ENCODE assay signal across 21 cellular contexts in the genomic region with DNA sequence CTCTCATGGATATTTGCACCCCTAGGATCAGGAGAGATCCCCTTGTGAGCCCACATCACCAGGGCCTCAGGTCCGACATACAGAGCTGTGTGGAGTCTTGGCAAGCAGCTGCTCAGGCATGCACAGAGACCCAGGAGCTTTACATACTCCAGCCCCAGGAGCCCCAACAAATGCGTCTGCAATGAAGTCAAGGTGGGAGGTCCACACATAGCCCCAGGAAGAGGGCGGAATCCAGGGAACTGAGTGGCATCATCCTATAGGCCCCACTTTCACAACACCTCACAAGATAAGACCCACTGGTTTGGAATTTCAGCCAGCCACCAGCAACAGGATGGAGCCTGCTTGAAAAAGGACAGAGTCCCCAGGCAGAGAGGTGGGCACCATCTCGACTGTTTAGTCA.
A peak's percentile ranks its signal among the peaks of the same experiment; 100 is the strongest.
DNase-seq lines count a peak whose midpoint lies in the region; ATAC-seq, FAIRE-seq and TF ChIP-seq lines count a peak whose summit lies in the region.
"Had no signal": no experiment of that assay in that cellular context is flagged by ENCODE, and none has a peak within 500 bp of the region (broad histone marks: within the 10 kb centered on the region; RNA-seq: fewer than 3 reads in every experiment).

No MANE protein-coding gene starts in this region.

- no peak overlapping the region for H2BK120ac ChIP-seq in H1 (replicated peaks; ENCODE audit: low read depth, low read length)

- H2BK15ac ChIP-seq in H1 (ENCODE audit: low read length) = no peak overlapping the region

- H3K27me3 ChIP-seq in GM23338 (ENCODE audit: insufficient read depth) (no peaks in the 10 kb centered on the region), H1 (replicated peaks in 1 of 4; ENCODE audit: control insufficient read depth in 3 of 4, extremely low read depth in 1 of 4, insufficient read depth in 3 of 4, low read length in 3 of 4) (no peaks in the 10 kb centered on the region), iPS-15b (ENCODE audit: control insufficient read depth, insufficient read depth, low read length) (no peaks in the 10 kb centered on the region)
- H3K27me3 ChIP-seq: BLaER1 had no signal

- H3K9me3 ChIP-seq in H1 (ENCODE audit: insufficient read depth in 2 of 2, low read depth in 1 of 2, low read length in 1 of 2) = no peaks in the 10 kb centered on the region
- H3K9me3 ChIP-seq in iPS-15b (ENCODE audit: control insufficient read depth, insufficient read depth, low read length) = no peaks in the 10 kb centered on the region
- H3K9me3 ChIP-seq: BLaER1, Caco-2 had no signal

- H4K8ac ChIP-seq in H1 (ENCODE audit: extremely low read depth, insufficient read depth, low read length) = peak overlapping the region; percentile 25; the same call in 1 of the 2 replicates

- no peak overlapping the region for H3K4me3 Mint-ChIP-seq in GM23338
- no peak overlapping the region for H3K4me3 Mint-ChIP-seq in stimulated activated memory B cell treated with anti-CD40 and anti-IgM and Interleukin-4, amounts not matched to agents 10 μg/mL and 1 μg/mL and 100 μg/mL, for 72 hours
- H3K4me3 Mint-ChIP-seq: B cell; CD4-positive, CD25-positive, alpha-beta regulatory T cell; CD8-positive, alpha-beta T cell; H9 had no signal

- no peaks in the 10 kb centered on the region for H3K4me1 Mint-ChIP-seq in GM23338
- H3K4me1 Mint-ChIP-seq in stimulated activated memory B cell treated with anti-CD40 and anti-IgM and Interleukin-4, amounts not matched to agents 10 μg/mL and 1 μg/mL and 100 μg/mL, for 72 hours = no peaks in the 10 kb centered on the region
- H3K4me1 Mint-ChIP-seq: B cell; CD4-positive, CD25-positive, alpha-beta regulatory T cell had no signal

- no peaks in the 10 kb centered on the region for H3K79me1 ChIP-seq in H1 (ENCODE audit: low read depth, low read length)

- H3K4me2 ChIP-seq in GM23338 = no peak overlapping the region
- no peak overlapping the region for H3K4me2 ChIP-seq in H1 (ENCODE audit: insufficient read depth in 1 of 2, low read depth in 2 of 2, low read length in 2 of 2)
- H3K4me2 ChIP-seq: BLaER1 had no signal

- H3K14ac ChIP-seq in H1 (ENCODE audit: insufficient read length) = no peak overlapping the region

- no peak overlapping the region for H4K5ac ChIP-seq in H1 (ENCODE audit: insufficient read length, low read depth, low read length)

- no peak overlapping the region for H2BK5ac ChIP-seq in H1 (ENCODE audit: low read depth, low read length)

- H3K9ac ChIP-seq in H1 (replicated peaks in 1 of 4; ENCODE audit: extremely low read depth in 1 of 4, low read depth in 3 of 4, low read length in 3 of 4) (no peak overlapping the region), iPS-15b (ENCODE audit: low read depth, low read length) (peak overlapping the region; percentile 26)
- H3K9ac ChIP-seq: BLaER1 had no signal

- no peak for TF ChIP-seq POLR2A in H1 (IDR thresholded peaks at IDR 0.05; ENCODE audit: control extremely low read depth in 1 of 2, low read depth in 2 of 2, low read length in 2 of 2)

- H2BK12ac ChIP-seq in H1 (ENCODE audit: low read depth, low read length) = no peak overlapping the region

- DNase-seq in GM23338 (ENCODE audit: low spot score) (no peak), H1 (ENCODE audit: low read depth in 1 of 2, low spot score in 2 of 2) (no peak), DMS114 treated with DMSO at 0.1 percent for 48 hours (lab: John Stamatoyannopoulos, UW; ENCODE audit: unreplicated experiment) (no peak), occipital lobe (lab: John Stamatoyannopoulos, UW) (no peak)
- DNase-seq: Caco-2; CD4-positive, CD25-positive, alpha-beta regulatory T cell; CD8-positive, alpha-beta T cell; DMS 273 treated with DMSO at 0.1 percent for 48 hours; DMS53; DMS79 treated with DMSO at 0.1 percent for 48 hours; GF-D8; H9 had no signal

- H2AFZ ChIP-seq in GM23338 = peak overlapping the region; percentile 32; the same call in 1 of the 2 replicates
- peak overlapping the region; percentile 19; the same call in 1 of the 2 replicates for H2AFZ ChIP-seq in H1 (ENCODE audit: low read length)

- no peak overlapping the region for H3K27ac ChIP-seq in GM23338 (ENCODE audit: low read depth)
- no peak overlapping the region for H3K27ac ChIP-seq in H1 (ENCODE audit: low read depth, low read length)
- H3K27ac ChIP-seq: 22Rv1, BLaER1, C4-2B had no signal

- H3K9me2 ChIP-seq in GM23338 (ENCODE audit: insufficient read depth) = 0 out of 2 replicates have a peak, but pooled peaks cover 4% of the 10 kb centered on the region

- H4K91ac ChIP-seq in H1 (replicated peaks; ENCODE audit: insufficient read length, low read length) = no peak overlapping the region

- TF ChIP-seq CTCF in GM23338 (conservative IDR thresholded peaks at IDR 0.05; ENCODE audit: low read depth in 2 of 2) (no peak), H1 (IDR thresholded peaks at IDR 0.05; ENCODE audit: control extremely low read depth in 1 of 3, insufficient read depth in 1 of 3, low read depth in 1 of 3, low read length in 3 of 3) (no peak)

- POLR2A ChIA-PET in H1 (lab: Charles Lee; ENCODE audit: partially characterized antibody) = no interaction called here

- H3K79me2 ChIP-seq in GM23338 (replicated peaks; ENCODE audit: insufficient read depth) (no peaks in the 10 kb centered on the region), H1 (ENCODE audit: control insufficient read depth in 1 of 2, insufficient read depth in 2 of 2, low read length in 2 of 2) (no peaks in the 10 kb centered on the region)

- CTCF ChIA-PET in H1 (lab: Charles Lee; ENCODE audit: partially characterized antibody) = interaction anchor here (1.0 to 1.5 kb wide), 3 partner anchors 30 to 54 kb away, joined by 3 to 4 read pairs (median 4); no protein-coding TSS in a partner anchor

- H3K4ac ChIP-seq in H1 (replicated peaks; ENCODE audit: insufficient read length, low read depth, low read length) = no peak overlapping the region

- H4K20me1 ChIP-seq in GM23338 (replicated peaks; ENCODE audit: insufficient read depth) (no peaks in the 10 kb centered on the region), H1 (replicated peaks in 1 of 2; ENCODE audit: control insufficient read depth in 1 of 2, insufficient read depth in 2 of 2, low read length in 2 of 2) (no peaks in the 10 kb centered on the region)
- H4K20me1 ChIP-seq: BLaER1 had no signal

- H3K9me3 Mint-ChIP-seq in GM23338 = no peaks in the 10 kb centered on the region
- H3K9me3 Mint-ChIP-seq in stimulated activated memory B cell treated with anti-CD40 and anti-IgM and Interleukin-4, amounts not matched to agents 10 μg/mL and 1 μg/mL and 100 μg/mL, for 72 hours = no peaks in the 10 kb centered on the region
- H3K9me3 Mint-ChIP-seq: CD8-positive, alpha-beta T cell; H9 had no signal

- TF ChIP-seq RAD21 in H1 (IDR thresholded peaks at IDR 0.05 in 1 of 2, conservative IDR thresholded peaks at IDR 0.05 in 1 of 2; ENCODE audit: low read depth in 2 of 2, low read length in 2 of 2) = no peak

- no peaks in the 10 kb centered on the region for H3K23me2 ChIP-seq in H1 (ENCODE audit: low read depth, low read length)

- no peak overlapping the region for H3K23ac ChIP-seq in H1 (ENCODE audit: insufficient read length)

- no peak overlapping the region for H3K18ac ChIP-seq in H1 (ENCODE audit: extremely low read depth, low read length)

- FAIRE-seq in H1 (lab: Jason Lieb, UNC) = no peak
- FAIRE-seq: GM12891, GM18507 had no signal

- H3K27ac Mint-ChIP-seq in GM23338 = no peak overlapping the region
- no peak overlapping the region for H3K27ac Mint-ChIP-seq in stimulated activated memory B cell treated with anti-CD40 and anti-IgM and Interleukin-4, amounts not matched to agents 10 μg/mL and 1 μg/mL and 100 μg/mL, for 72 hours
- H3K27ac Mint-ChIP-seq: B cell; CD4-positive, CD25-positive, alpha-beta regulatory T cell; CD8-positive, alpha-beta T cell had no signal

- H2AK5ac ChIP-seq in H1 (ENCODE audit: low read depth, low read length) = no peak overlapping the region

- H3F3A ChIP-seq in GM23338 (replicated peaks; ENCODE audit: low read depth) = no peaks in the 10 kb centered on the region

- WGBS in H1 (ENCODE audit: extremely low coverage in 1 of 2, insufficient coverage in 1 of 2, insufficient read length in 1 of 2, insufficient replicate concordance in 2 of 2, low coverage in 1 of 2, low lambda C conversion rate in 2 of 2, missing lambda C conversion rate in 1 of 2), 2 experiments = 90% methylated on average over 4 of the region's 4 CpGs; no CpG with 5 or more reads in 1 of the 2 experiments

- H3K36me3 ChIP-seq in GM23338 (ENCODE audit: insufficient read depth) (no peaks in the 10 kb centered on the region), H1 (ENCODE audit: control insufficient read depth in 2 of 4, insufficient read depth in 4 of 4, low read length in 3 of 4) (no peaks in the 10 kb centered on the region), iPS-15b (ENCODE audit: control insufficient read depth, insufficient read depth, low read length) (no peaks in the 10 kb centered on the region)
- H3K36me3 ChIP-seq: BLaER1 had no signal

- H3K4me3 ChIP-seq in GM23338 (no peak overlapping the region), H1 (ENCODE audit: extremely low read depth in 1 of 4, insufficient read depth in 2 of 4, low read depth in 3 of 4, low read length in 4 of 4) (no peak overlapping the region), iPS-15b (ENCODE audit: low read depth, low read length) (no peak overlapping the region)
- H3K4me3 ChIP-seq: BLaER1 had no signal

- H3K27me3 Mint-ChIP-seq in GM23338 (ENCODE audit: insufficient read depth, low read depth, poor library complexity) = peaks cover 2% of the 10 kb centered on the region
- peaks cover 38% of the 10 kb centered on the region for H3K27me3 Mint-ChIP-seq in stimulated activated memory B cell treated with anti-CD40 and anti-IgM and Interleukin-4, amounts not matched to agents 10 μg/mL and 1 μg/mL and 100 μg/mL, for 72 hours

- ATAC-seq in GM23338 = no peak; the same call in 2 of the 3 replicates
- ATAC-seq in stimulated activated memory B cell treated with anti-CD40 and anti-IgM and Interleukin-4, amounts not matched to agents 10 μg/mL and 1 μg/mL and 100 μg/mL, for 72 hours = no peak
- ATAC-seq: CD8-positive, alpha-beta T cell; HCT116 had no signal

- no peak overlapping the region for H2BK20ac ChIP-seq in H1 (ENCODE audit: low read length)

- H3K56ac ChIP-seq in H1 (replicated peaks; ENCODE audit: insufficient read length, low read depth, low read length) = no peak overlapping the region

- H3K4me1 ChIP-seq in GM23338 (ENCODE audit: insufficient read depth) (no peaks in the 10 kb centered on the region), H1 (replicated peaks in 1 of 4; ENCODE audit: control insufficient read depth in 3 of 4, insufficient read depth in 4 of 4, low read length in 3 of 4) (0 out of 7 replicates have a peak, but pooled peaks cover 0 to 4% (median 0%) of the 10 kb centered on the region in 4 experiments), iPS-15b (ENCODE audit: control insufficient read depth, insufficient read depth, low read length) (no peaks in the 10 kb centered on the region)
- H3K4me1 ChIP-seq: BLaER1, Caco-2 had no signal

- no peaks in the 10 kb centered on the region for H3K36me3 Mint-ChIP-seq in GM23338 (ENCODE audit: low read depth)
- H3K36me3 Mint-ChIP-seq in stimulated activated memory B cell treated with anti-CD40 and anti-IgM and Interleukin-4, amounts not matched to agents 10 μg/mL and 1 μg/mL and 100 μg/mL, for 72 hours = no peaks in the 10 kb centered on the region
- H3K36me3 Mint-ChIP-seq: CD4-positive, CD25-positive, alpha-beta regulatory T cell; CD8-positive, alpha-beta T cell had no signal

- TF ChIP-seq EP300 in H1 (IDR thresholded peaks at IDR 0.05; ENCODE audit: borderline replicate concordance in 1 of 2, low read depth in 2 of 2, low read length in 2 of 2) = no peak
